ENCODE assay signal across 8 cellular contexts in genomic region chr20:45445805-45446562, GRCh38. TPM values are rescaled to one million over a fixed set of nuclear protein-coding genes. Genes with fewer than 3 reads are reported as not detected.
DNase-seq lines count a peak whose midpoint lies in the region; ATAC-seq and TF ChIP-seq lines count a peak whose summit lies in the region.

No MANE protein-coding gene starts in this region.

- H3K4me3 ChIP-seq in Karpas-422 (ENCODE audit: low read length) = no peak overlapping the region
- H3K4me3 ChIP-seq in kidney epithelial cell (ENCODE audit: low read depth, low read length) = no peak overlapping the region

- DNase-seq in stimulated activated naive CD4-positive, alpha-beta T cell treated with Interleukin-2 at 50 U/mL for 16 hours (lab: John Stamatoyannopoulos, UW) = peak; percentile 15
- DNase-seq in stimulated activated naive CD4-positive, alpha-beta T cell (lab: John Stamatoyannopoulos, UW) = no peak
- peak; percentile 79 for DNase-seq in Karpas-422
- peak; percentile 54 for DNase-seq in activated CD8-positive, alpha-beta T cell treated with anti-CD3 and anti-CD28 coated beads for 36 hours
- DNase-seq in kidney epithelial cell (ENCODE audit: low read depth) = no peak
- DNase-seq in NCI-H1092 treated with DMSO at 0.1 percent for 48 hours (lab: John Stamatoyannopoulos, UW) = no peak
- no peak for DNase-seq in dedifferentiated amniotic fluid mesenchymal stem cell (ENCODE audit: extremely low spot score)

- no peak overlapping the region for H3K4me3 Mint-ChIP-seq in activated CD8-positive, alpha-beta T cell treated with anti-CD3 and anti-CD28 coated beads for 36 hours

- CTCF ChIA-PET in activated CD8-positive, alpha-beta T cell treated with anti-CD3 and anti-CD28 coated beads for 36 hours (lab: Charles Lee) = interaction anchor here (0.7 to 4.3 kb wide), 13 partner anchors 9 to 337 kb away, joined by 3 to 25 read pairs (median 3); partner anchors contain the start of gene SYS1

- H3K4me2 ChIP-seq in Karpas-422 (ENCODE audit: low read depth, low read length, poor library complexity, severe bottlenecking) = no peak overlapping the region

- no peaks in the 10 kb centered on the region for H3K79me2 ChIP-seq in Karpas-422 (ENCODE audit: low read length)

- no peaks in the 10 kb centered on the region for H3K9me3 ChIP-seq in Karpas-422 (ENCODE audit: low read length)

- no peaks in the 10 kb centered on the region for H3K9me3 Mint-ChIP-seq in activated CD8-positive, alpha-beta T cell treated with anti-CD3 and anti-CD28 coated beads for 36 hours

- POLR2A ChIA-PET in activated CD8-positive, alpha-beta T cell treated with anti-CD3 and anti-CD28 coated beads for 36 hours (lab: Charles Lee) = interaction anchor here (0.7 to 1.0 kb wide), 2 partner anchors 72 to 82 kb away, joined by 3 to 4 read pairs; no protein-coding TSS in a partner anchor

- H4K20me1 ChIP-seq in Karpas-422 (ENCODE audit: insufficient read depth, low read depth, low read length) = no peaks in the 10 kb centered on the region

- H3K4me1 Mint-ChIP-seq in activated CD8-positive, alpha-beta T cell treated with anti-CD3 and anti-CD28 coated beads for 36 hours (ENCODE audit: low read depth) = peaks cover 19% of the 10 kb centered on the region

- peak; percentile 79 for ATAC-seq in activated CD8-positive, alpha-beta T cell treated with anti-CD3 and anti-CD28 coated beads for 36 hours
- ATAC-seq in HG03439 (IDR thresholded peaks at IDR 0.05; ENCODE audit: unreplicated experiment) = no peak

- H3K9me2 ChIP-seq in Karpas-422 (replicated peaks; ENCODE audit: insufficient read depth, low read length) = no peaks in the 10 kb centered on the region

- no peak overlapping the region for H3K27ac Mint-ChIP-seq in activated CD8-positive, alpha-beta T cell treated with anti-CD3 and anti-CD28 coated beads for 36 hours

- no peaks in the 10 kb centered on the region for H3K4me1 ChIP-seq in Karpas-422 (ENCODE audit: low read length)

- intact Hi-C loops in activated CD8-positive, alpha-beta T cell treated with anti-CD3 and anti-CD28 coated beads for 36 hours (cut with micrococcal nuclease) = no loop called here

- no peak overlapping the region for H3K9ac ChIP-seq in Karpas-422 (ENCODE audit: low read length)

- H3K36me3 ChIP-seq in Karpas-422 (ENCODE audit: insufficient read depth, low read length) (no peaks in the 10 kb centered on the region), kidney epithelial cell (ENCODE audit: control insufficient read depth, insufficient read depth, low read length) (no peaks in the 10 kb centered on the region)

- no peaks in the 10 kb centered on the region for H3K27me3 ChIP-seq in Karpas-422 (ENCODE audit: low read length)
- peaks cover 7% of the 10 kb centered on the region for H3K27me3 ChIP-seq in kidney epithelial cell (ENCODE audit: control insufficient read depth, insufficient read depth, low read length)

- peaks cover 2% of the 10 kb centered on the region for H3K36me3 Mint-ChIP-seq in activated CD8-positive, alpha-beta T cell treated with anti-CD3 and anti-CD28 coated beads for 36 hours (ENCODE audit: low read depth)

- no peak overlapping the region for H2AFZ ChIP-seq in Karpas-422 (ENCODE audit: low read length)

- peak; percentile 58 for TF ChIP-seq CTCF in activated CD8-positive, alpha-beta T cell treated with anti-CD3 and anti-CD28 coated beads for 36 hours (IDR thresholded peaks at IDR 0.05)
- TF ChIP-seq CTCF in kidney epithelial cell (IDR thresholded peaks at IDR 0.05; ENCODE audit: insufficient read depth, low read length, poor library complexity, severe bottlenecking) = peak; percentile 39

- H3K27me3 Mint-ChIP-seq in activated CD8-positive, alpha-beta T cell treated with anti-CD3 and anti-CD28 coated beads for 36 hours = peaks cover 6% of the 10 kb centered on the region

- H3K27ac ChIP-seq in Karpas-422 (ENCODE audit: low read length) = no peak overlapping the region

RNA-seq across cellular contexts. Expression of gene WFDC2, which starts 23.6 kb away (rescaled TPM):
- total RNA-seq in Karpas-422 (2014; rRNA removed; shearing (Covaris generic); ENCODE audit: low replicate concordance) = not detected in 2 replicates
- 1 to 10 TPM; 1.3 TPM for total RNA-seq in activated CD8-positive, alpha-beta T cell treated with anti-CD3 and anti-CD28 coated beads for 36 hours
- total RNA-seq in kidney epithelial cell = 78.5 and 84.9 TPM in 2 replicates

RNA-seq across cellular contexts. Expression of gene PIGT, which starts 30.0 kb away (rescaled TPM):
- 53.4 and 80.1 TPM in 2 replicates for total RNA-seq in Karpas-422 (2014; rRNA removed; shearing (Covaris generic); ENCODE audit: low replicate concordance)
- total RNA-seq in activated CD8-positive, alpha-beta T cell treated with anti-CD3 and anti-CD28 coated beads for 36 hours = 10 to 100 TPM; 43.7 to 47.7 TPM
- total RNA-seq in kidney epithelial cell = 69.8 and 92.7 TPM in 2 replicates

RNA-seq across cellular contexts. Expression of gene DBNDD2, which starts 37.9 kb away (rescaled TPM):
- total RNA-seq in Karpas-422 (2014; rRNA removed; shearing (Covaris generic); ENCODE audit: low replicate concordance) = 0.22 TPM in 1 of 2 replicates, not detected in the other
- 10 to 100 TPM; 13.8 to 15.5 TPM for total RNA-seq in activated CD8-positive, alpha-beta T cell treated with anti-CD3 and anti-CD28 coated beads for 36 hours
- 57.2 and 64.4 TPM in 2 replicates for total RNA-seq in kidney epithelial cell

Comparison
In these comparisons a context has a peak if more than half of its experiments do, and no peak if none do; other contexts are left out.
1. DNase-seq: peak in stimulated activated naive CD4-positive, alpha-beta T cell treated with Interleukin-2 at 50 U/mL for 16 hours (single experiment), Karpas-422 (single experiment) and activated CD8-positive, alpha-beta T cell treated with anti-CD3 and anti-CD28 coated beads for 36 hours (single experiment); none in stimulated activated naive CD4-positive, alpha-beta T cell (0 of 6), kidney epithelial cell (single experiment), NCI-H1092 treated with DMSO at 0.1 percent for 48 hours (single experiment) and dedifferentiated amniotic fluid mesenchymal stem cell (single experiment).
2. RNA of gene WFDC2, which starts 23.6 kb away (total RNA-seq): 78.5 to 84.9 TPM in kidney epithelial cell; 1.3 TPM in activated CD8-positive, alpha-beta T cell treated with anti-CD3 and anti-CD28 coated beads for 36 hours and not detected in Karpas-422; every median in the first group is over 10 times any median in the second.
3. RNA of gene DBNDD2, which starts 37.9 kb away (total RNA-seq): 57.2 to 64.4 TPM in kidney epithelial cell and 13.8 to 15.5 TPM in activated CD8-positive, alpha-beta T cell treated with anti-CD3 and anti-CD28 coated beads for 36 hours; 0.22 TPM in Karpas-422; every median in the first group is over 10 times any median in the second.